12 cellular contexts compared by ENCODE assay signal in the genomic region with DNA sequence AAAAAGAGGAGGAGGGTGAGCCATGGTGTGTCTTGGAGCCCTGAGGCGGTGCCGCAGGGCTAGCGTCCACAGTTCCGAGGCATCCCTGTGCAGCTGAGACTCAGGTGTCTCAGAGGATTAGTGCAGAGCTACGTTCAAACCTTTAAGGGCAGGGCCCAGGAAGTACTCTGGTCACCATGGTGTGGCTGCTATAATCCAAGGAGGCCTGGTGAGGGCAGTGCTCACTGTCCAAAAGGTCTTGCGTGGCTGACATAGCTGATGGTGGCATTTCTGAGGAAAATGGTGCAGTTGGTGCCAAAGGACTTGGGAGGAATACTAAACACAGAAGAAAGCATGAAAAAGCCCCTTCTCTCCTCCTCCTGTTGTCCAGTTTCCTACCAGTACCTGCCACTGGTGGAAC.
DNase-seq lines count a peak whose midpoint lies in the region; ATAC-seq and TF ChIP-seq lines count a peak whose summit lies in the region.
"Had no signal": no experiment of that assay in that cellular context is flagged by ENCODE, and none has a peak within 500 bp of the region (broad histone marks: within the 10 kb centered on the region; RNA-seq: fewer than 3 reads in every experiment).

No MANE protein-coding gene starts in this region.

- no peak overlapping the region for H3K4me2 ChIP-seq in OCI-LY1 (ENCODE audit: low read length)

- no peaks in the 10 kb centered on the region for H3K9me3 Mint-ChIP-seq in activated naive CD4-positive, alpha-beta T cell treated with anti-CD3 and anti-CD28 coated beads for 36 hours
- no peaks in the 10 kb centered on the region for H3K9me3 Mint-ChIP-seq in activated naive CD4-positive, alpha-beta T cell treated with anti-CD3 and anti-CD28 coated beads, Interleukin-2, amount 50 U/mL, for 72 hours

- H3F3A ChIP-seq in OCI-LY1 (ENCODE audit: insufficient read depth, low read length) = no peaks in the 10 kb centered on the region

- peaks cover 8% of the 10 kb centered on the region for H3K27me3 Mint-ChIP-seq in activated naive CD4-positive, alpha-beta T cell treated with anti-CD3 and anti-CD28 coated beads for 36 hours (ENCODE audit: low read depth)

- peak; percentile 10 for DNase-seq in activated naive CD4-positive, alpha-beta T cell treated with anti-CD3 and anti-CD28 coated beads for 36 hours
- DNase-seq in activated naive CD4-positive, alpha-beta T cell treated with anti-CD3 and anti-CD28 coated beads, Interleukin-2, amount 50 U/mL, for 72 hours (ENCODE audit: low spot score in 2 of 2) = no peak
- DNase-seq in upper lobe of right lung (no peak), NCI-H82 (lab: John Stamatoyannopoulos, UW) (no peak), NCI-H2081 treated with DMSO at 0.1 percent for 48 hours (lab: John Stamatoyannopoulos, UW) (no peak), medulla oblongata (ENCODE audit: extremely low spot score) (no peak)
- DNase-seq: dorsolateral prefrontal cortex; left ventricle myocardium superior; NCI-H510A treated with DMSO at 0.1 percent for 48 hours; stimulated activated CD4-positive, alpha-beta T cell treated with anti-CD3 and anti-CD28 coated beads, Interleukin-2, amount 100 ng/mL, for 24 hours had no signal

- H3K27me3 ChIP-seq in OCI-LY1 (ENCODE audit: insufficient read depth, low read length) (no peaks in the 10 kb centered on the region), upper lobe of right lung (no peaks in the 10 kb centered on the region)
- H3K27me3 ChIP-seq: dorsolateral prefrontal cortex had no signal

- no peak overlapping the region for H3K4me3 ChIP-seq in OCI-LY1 (ENCODE audit: low read depth, low read length, poor library complexity, severe bottlenecking)
- H3K4me3 ChIP-seq in upper lobe of right lung = no peak overlapping the region
- H3K4me3 ChIP-seq: dorsolateral prefrontal cortex had no signal

- no peaks in the 10 kb centered on the region for H4K20me1 ChIP-seq in OCI-LY1 (ENCODE audit: insufficient read depth, low read length)

- TF ChIP-seq CTCF in OCI-LY1 (IDR thresholded peaks at IDR 0.05; ENCODE audit: low read length) = peak; percentile 12; the same call in 1 of the 2 replicates
- no peak for TF ChIP-seq CTCF in upper lobe of right lung (IDR thresholded peaks at IDR 0.05)

- H3K27ac Mint-ChIP-seq in activated naive CD4-positive, alpha-beta T cell treated with anti-CD3 and anti-CD28 coated beads for 36 hours = no peak overlapping the region
- H3K27ac Mint-ChIP-seq in activated naive CD4-positive, alpha-beta T cell treated with anti-CD3 and anti-CD28 coated beads, Interleukin-2, amount 50 U/mL, for 72 hours = no peak overlapping the region

- H3K9me3 ChIP-seq in OCI-LY1 (ENCODE audit: low read length) (no peaks in the 10 kb centered on the region), upper lobe of right lung (no peaks in the 10 kb centered on the region)

- CTCF ChIA-PET in activated naive CD4-positive, alpha-beta T cell treated with anti-CD3 and anti-CD28 coated beads for 36 hours (lab: Charles Lee) = interaction anchor here (0.5 kb wide), 1 partner anchor 1534 kb away, joined by 3 read pairs; no protein-coding TSS in a partner anchor

- no peak overlapping the region for H2AFZ ChIP-seq in OCI-LY1 (ENCODE audit: low read length)

- H3K4me1 ChIP-seq in OCI-LY1 (ENCODE audit: insufficient read depth, low read length, severe bottlenecking) (no peaks in the 10 kb centered on the region), upper lobe of right lung (no peaks in the 10 kb centered on the region)

- H3K27ac ChIP-seq in OCI-LY1 (ENCODE audit: low read depth, low read length, poor library complexity, severe bottlenecking) (no peak overlapping the region), upper lobe of right lung (no peak overlapping the region)
- H3K27ac ChIP-seq: dorsolateral prefrontal cortex had no signal

- no peaks in the 10 kb centered on the region for H3K36me3 Mint-ChIP-seq in activated naive CD4-positive, alpha-beta T cell treated with anti-CD3 and anti-CD28 coated beads for 36 hours (ENCODE audit: low read depth)
- H3K36me3 Mint-ChIP-seq in activated naive CD4-positive, alpha-beta T cell treated with anti-CD3 and anti-CD28 coated beads, Interleukin-2, amount 50 U/mL, for 72 hours = no peaks in the 10 kb centered on the region

- H3K4me3 Mint-ChIP-seq in activated naive CD4-positive, alpha-beta T cell treated with anti-CD3 and anti-CD28 coated beads for 36 hours = no peak overlapping the region

- H3K4me1 Mint-ChIP-seq in activated naive CD4-positive, alpha-beta T cell treated with anti-CD3 and anti-CD28 coated beads for 36 hours (ENCODE audit: low read depth) = no peaks in the 10 kb centered on the region

- no peaks in the 10 kb centered on the region for H3K36me3 ChIP-seq in OCI-LY1 (ENCODE audit: insufficient read depth, low read length)
- H3K36me3 ChIP-seq in upper lobe of right lung = no peaks in the 10 kb centered on the region

- no peaks in the 10 kb centered on the region for H3K9me2 ChIP-seq in OCI-LY1 (ENCODE audit: low read depth, low read length)

- no peaks in the 10 kb centered on the region for H3K79me2 ChIP-seq in OCI-LY1 (ENCODE audit: insufficient read depth, low read length)

- ATAC-seq in activated naive CD4-positive, alpha-beta T cell treated with anti-CD3 and anti-CD28 coated beads, Interleukin-2, amount 50 U/mL, for 72 hours = no peak
- peak; percentile 62 for ATAC-seq in HG02623 (IDR thresholded peaks at IDR 0.05; ENCODE audit: unreplicated experiment)
- ATAC-seq in upper lobe of right lung = peak; percentile 39
- ATAC-seq: left ventricle myocardium superior had no signal

- H3K9ac ChIP-seq in OCI-LY1 (ENCODE audit: low read length) = no peak overlapping the region

- intact Hi-C loops in activated naive CD4-positive, alpha-beta T cell treated with anti-CD3 and anti-CD28 coated beads for 36 hours (cut with micrococcal nuclease) = loop anchor here (5.0 kb wide), 2 partner anchors 273 to 557 kb away; a partner anchor contains a TSS
- intact Hi-C loops in upper lobe of right lung (cut with DNase I) = no loop called here

Comparison
In these comparisons a context has a peak if more than half of its experiments do, and no peak if none do; other contexts are left out.
1. ATAC-seq: peak in HG02623 (single experiment) and upper lobe of right lung (single experiment); none in activated naive CD4-positive, alpha-beta T cell treated with anti-CD3 and anti-CD28 coated beads, Interleukin-2, amount 50 U/mL, for 72 hours (0 of 2).